ENCODE assay signal across 8 cellular contexts in genomic region chrX:72238183-72238582, GRCh38. TPM values are rescaled to one million over a fixed set of nuclear protein-coding genes. Genes with fewer than 3 reads are reported as not detected.
A peak's percentile ranks its signal among the peaks of the same experiment; 100 is the strongest.
DNase-seq lines count a peak whose midpoint lies in the region; ATAC-seq and TF ChIP-seq lines count a peak whose summit lies in the region.

No MANE protein-coding gene starts in this region.

- no peak overlapping the region for H3K27ac ChIP-seq in thyroid gland

- no peaks in the 10 kb centered on the region for H3K9me3 ChIP-seq in thyroid gland

- intact Hi-C loops in activated naive CD4-positive, alpha-beta T cell treated with anti-CD3 and anti-CD28 coated beads for 36 hours (cut with micrococcal nuclease): no loop called here
- intact Hi-C loops in thyroid gland (cut with DNase I): no loop called here

- H3K4me1 ChIP-seq in thyroid gland: no peaks in the 10 kb centered on the region

- no peak for ATAC-seq in T-cell (replicated peaks in 1 of 4)
- ATAC-seq in stimulated activated memory B cell treated with anti-CD40 and anti-IgM and Interleukin-4, amounts not matched to agents 10 μg/mL and 1 μg/mL and 100 μg/mL, for 72 hours: no peak
- ATAC-seq in HG02588 (IDR thresholded peaks at IDR 0.05; ENCODE audit: unreplicated experiment): no peak

- peak overlapping the region; percentile 60 for H3K4me3 ChIP-seq in fibroblast of the aortic adventitia (ENCODE audit: low read depth, low read length)
- H3K4me3 ChIP-seq in thyroid gland (replicated peaks in 1 of 3): no peak overlapping the region

- POLR2A ChIA-PET in T-cell (lab: Charles Lee): interaction anchor here (0.5 to 0.8 kb wide), 5 partner anchors 38 to 1799 kb away, joined by 3 to 4 read pairs (median 3); partner anchors contain the start of gene RPS4X (in 2 of the 2)

- no peaks in the 10 kb centered on the region for H3K27me3 ChIP-seq in thyroid gland

- TF ChIP-seq POLR2A in thyroid gland (IDR thresholded peaks at IDR 0.05): no peak

- no peak for DNase-seq in activated naive CD4-positive, alpha-beta T cell treated with anti-CD3 and anti-CD28 coated beads for 36 hours
- DNase-seq in activated naive CD4-positive, alpha-beta T cell (lab: John Stamatoyannopoulos, UW): no peak
- DNase-seq in T-cell: no peak
- no peak for DNase-seq in fibroblast of the aortic adventitia (ENCODE audit: low read depth)
- DNase-seq in thyroid gland: no peak
- no peak for DNase-seq in inferior parietal cortex (ENCODE audit: extremely low spot score)

- peaks cover 7% of the 10 kb centered on the region for H3K36me3 Mint-ChIP-seq in activated naive CD4-positive, alpha-beta T cell treated with anti-CD3 and anti-CD28 coated beads for 36 hours (ENCODE audit: low read depth)
- H3K36me3 Mint-ChIP-seq in T-cell: no peaks in the 10 kb centered on the region
- H3K36me3 Mint-ChIP-seq in stimulated activated memory B cell treated with anti-CD40 and anti-IgM and Interleukin-4, amounts not matched to agents 10 μg/mL and 1 μg/mL and 100 μg/mL, for 72 hours: peaks cover 6% of the 10 kb centered on the region

- H3K4me1 Mint-ChIP-seq in activated naive CD4-positive, alpha-beta T cell treated with anti-CD3 and anti-CD28 coated beads for 36 hours (ENCODE audit: low read depth): peaks cover 11% of the 10 kb centered on the region
- H3K4me1 Mint-ChIP-seq in T-cell: peaks cover 0 to 6% (median 6%) of the 10 kb centered on the region in 3 donors
- no peaks in the 10 kb centered on the region for H3K4me1 Mint-ChIP-seq in stimulated activated memory B cell treated with anti-CD40 and anti-IgM and Interleukin-4, amounts not matched to agents 10 μg/mL and 1 μg/mL and 100 μg/mL, for 72 hours

- no peaks in the 10 kb centered on the region for H3K27me3 Mint-ChIP-seq in activated naive CD4-positive, alpha-beta T cell treated with anti-CD3 and anti-CD28 coated beads for 36 hours (ENCODE audit: low read depth)
- no peaks in the 10 kb centered on the region for H3K27me3 Mint-ChIP-seq in T-cell
- H3K27me3 Mint-ChIP-seq in stimulated activated memory B cell treated with anti-CD40 and anti-IgM and Interleukin-4, amounts not matched to agents 10 μg/mL and 1 μg/mL and 100 μg/mL, for 72 hours: no peaks in the 10 kb centered on the region

- no peak overlapping the region for H3K27ac Mint-ChIP-seq in activated naive CD4-positive, alpha-beta T cell treated with anti-CD3 and anti-CD28 coated beads for 36 hours
- no peak overlapping the region for H3K27ac Mint-ChIP-seq in T-cell
- no peak overlapping the region for H3K27ac Mint-ChIP-seq in stimulated activated memory B cell treated with anti-CD40 and anti-IgM and Interleukin-4, amounts not matched to agents 10 μg/mL and 1 μg/mL and 100 μg/mL, for 72 hours

- H3K9me3 Mint-ChIP-seq in activated naive CD4-positive, alpha-beta T cell treated with anti-CD3 and anti-CD28 coated beads for 36 hours: no peaks in the 10 kb centered on the region
- H3K9me3 Mint-ChIP-seq in T-cell: no peaks in the 10 kb centered on the region
- peaks cover 2% of the 10 kb centered on the region for H3K9me3 Mint-ChIP-seq in stimulated activated memory B cell treated with anti-CD40 and anti-IgM and Interleukin-4, amounts not matched to agents 10 μg/mL and 1 μg/mL and 100 μg/mL, for 72 hours

- no peaks in the 10 kb centered on the region for H3K36me3 ChIP-seq in thyroid gland

- H3K4me3 Mint-ChIP-seq in activated naive CD4-positive, alpha-beta T cell treated with anti-CD3 and anti-CD28 coated beads for 36 hours: peak overlapping the region; percentile 79
- peak overlapping the region; percentile 64 to 72 (median 71) for H3K4me3 Mint-ChIP-seq in T-cell
- peak overlapping the region; percentile 73 for H3K4me3 Mint-ChIP-seq in stimulated activated memory B cell treated with anti-CD40 and anti-IgM and Interleukin-4, amounts not matched to agents 10 μg/mL and 1 μg/mL and 100 μg/mL, for 72 hours

- 18 to 31% methylated on average over 6 of the region's 6 CpGs for WGBS in thyroid gland, 2 donors

- TF ChIP-seq CTCF in fibroblast of the aortic adventitia (IDR thresholded peaks at IDR 0.05; ENCODE audit: insufficient read depth, low read length): no peak
- no peak for TF ChIP-seq CTCF in thyroid gland (IDR thresholded peaks at IDR 0.05)

- CTCF ChIA-PET in activated naive CD4-positive, alpha-beta T cell treated with anti-CD3 and anti-CD28 coated beads for 36 hours (lab: Charles Lee): interaction anchor here (1.1 to 1.2 kb wide), 2 partner anchors 9 to 31 kb away, joined by 3 to 4 read pairs; no protein-coding TSS in a partner anchor
- CTCF ChIA-PET in T-cell (lab: Charles Lee): interaction anchor here (0.7 to 1.6 kb wide), 3 partner anchors 9 to 1326 kb away, joined by 3 to 9 read pairs (median 3); partner anchors contain the start of gene RPS4X (in 1 of the 2)

RNA-seq across cellular contexts. Expression of gene ERCC6L, which starts 0.6 kb away (rescaled TPM):
- 1 to 10 TPM; 9.5 to 9.6 TPM for total RNA-seq in activated naive CD4-positive, alpha-beta T cell treated with anti-CD3 and anti-CD28 coated beads for 36 hours
- total RNA-seq in T-cell (1 to 10 TPM in 1 of 5 donors, under 1 TPM in 4; 0.07 to 1.1 (median 0.30) TPM), fibroblast of the aortic adventitia (ENCODE audit: low replicate concordance) (9.9 TPM in 1 of 2 replicates, not detected in the other), thyroid gland (under 1 TPM in 1 of 4 donors, not detected in 3; 0.13 TPM)

RNA-seq across cellular contexts. Expression of gene RPS4X, which starts 38.9 kb away (rescaled TPM):
- total RNA-seq in activated naive CD4-positive, alpha-beta T cell treated with anti-CD3 and anti-CD28 coated beads for 36 hours: 1,000 to 10,000 TPM; 1,429 to 1,503 TPM
- total RNA-seq in T-cell (1,000 to 10,000 TPM; 1,254 to 2,149 (median 1,425) TPM), fibroblast of the aortic adventitia (ENCODE audit: low replicate concordance) (428 and 1,519 TPM in 2 replicates), thyroid gland (1,000 to 10,000 TPM in 1 of 4 donors, 100 to 1,000 TPM in 3; 602 to 1,253 (median 805) TPM)

RNA-seq across cellular contexts. Expression of gene PIN4, which starts 56.6 kb away (rescaled TPM):
- 1 to 10 TPM; 5.6 to 8.0 TPM for total RNA-seq in activated naive CD4-positive, alpha-beta T cell treated with anti-CD3 and anti-CD28 coated beads for 36 hours
- total RNA-seq in T-cell: 1 to 10 TPM; 4.1 to 9.8 (median 7.1) TPM
- 4.6 and 9.0 TPM in 2 replicates for total RNA-seq in fibroblast of the aortic adventitia (ENCODE audit: low replicate concordance)
- total RNA-seq in thyroid gland: 10 to 100 TPM in 3 of 4 donors, 1 to 10 TPM in 1; 6.2 to 12.6 (median 11.2) TPM
